In the genomic region with DNA sequence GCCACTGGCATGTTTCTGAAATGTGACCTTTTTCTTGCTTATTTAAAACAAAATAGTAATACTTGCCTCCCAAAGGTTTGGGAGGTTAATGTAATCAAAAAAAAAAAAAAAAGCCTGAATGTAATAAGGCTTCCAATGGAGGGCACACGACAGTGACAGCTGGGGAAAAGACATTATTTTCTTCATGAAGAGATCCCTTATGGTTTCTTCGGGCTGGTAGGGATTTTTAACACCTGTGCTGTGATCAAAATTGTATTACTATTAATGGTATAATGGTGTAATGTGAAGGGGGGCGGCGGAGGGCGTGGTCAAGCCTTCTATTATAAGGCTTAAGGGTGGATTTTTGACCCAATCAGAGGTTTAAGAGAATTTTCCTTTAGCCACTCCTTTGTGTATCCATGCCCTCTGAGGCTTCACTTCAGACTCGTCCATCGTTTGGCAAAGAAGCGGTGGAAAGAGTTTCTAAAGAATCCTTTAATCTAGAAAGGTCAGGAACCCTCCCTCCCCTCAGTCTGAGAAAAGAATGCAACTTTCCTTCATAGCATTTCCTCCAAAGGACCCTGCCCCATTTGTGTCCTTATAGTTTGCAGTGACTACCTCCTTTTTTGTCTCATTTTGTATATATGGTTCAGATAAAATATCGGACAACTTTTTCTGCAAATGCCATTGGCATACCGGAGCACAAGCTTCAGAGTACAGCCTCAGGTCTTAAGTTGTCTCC, we compare ENCODE assay signal across 8 cellular contexts.
DNase-seq lines count a peak whose midpoint lies in the region; ATAC-seq and TF ChIP-seq lines count a peak whose summit lies in the region.

No MANE protein-coding gene starts in this region.

- H3K4me3 ChIP-seq in HFF-Myc (replicated peaks; ENCODE audit: low read depth, low read length) = peak overlapping the region; percentile 52

- H3K4me1 Mint-ChIP-seq in CD14-positive monocyte = peaks cover 40% of the 10 kb centered on the region

- no peaks in the 10 kb centered on the region for H3K9me3 Mint-ChIP-seq in CD14-positive monocyte
- H3K9me3 Mint-ChIP-seq in activated naive CD4-positive, alpha-beta T cell treated with anti-CD3 and anti-CD28 coated beads, Interleukin-2, amount 50 U/mL, for 72 hours = peaks cover 0 to 4% of the 10 kb centered on the region in 2 donors

- peak overlapping the region; percentile 82 to 88 for H3K4me3 Mint-ChIP-seq in CD14-positive monocyte

- H3K36me3 Mint-ChIP-seq in CD14-positive monocyte = peaks cover 0 to 2% of the 10 kb centered on the region in 2 donors
- H3K36me3 Mint-ChIP-seq in activated naive CD4-positive, alpha-beta T cell treated with anti-CD3 and anti-CD28 coated beads, Interleukin-2, amount 50 U/mL, for 72 hours = peaks cover 13 to 21% of the 10 kb centered on the region in 2 donors

- H3K27me3 Mint-ChIP-seq in CD14-positive monocyte (ENCODE audit: low read depth in 3 of 3) = peaks cover 0 to 1% (median 0%) of the 10 kb centered on the region in 3 donors

- TF ChIP-seq CTCF in CD14-positive monocyte (IDR thresholded peaks at IDR 0.05) (no peak), HFF-Myc (IDR thresholded peaks at IDR 0.05; ENCODE audit: low read depth, low read length, missing control alignments) (no peak)

- H3K27ac Mint-ChIP-seq in CD14-positive monocyte = peak overlapping the region; percentile 98 to 100 (median 99)
- H3K27ac Mint-ChIP-seq in activated naive CD4-positive, alpha-beta T cell treated with anti-CD3 and anti-CD28 coated beads, Interleukin-2, amount 50 U/mL, for 72 hours = peak overlapping the region; percentile 95 to 99

- no peak for DNase-seq in CD14-positive monocyte (ENCODE audit: low spot score)
- DNase-seq in HFF-Myc (ENCODE audit: extremely low read depth, low read depth) = peak; percentile 78
- DNase-seq in NCI-H748 (lab: John Stamatoyannopoulos, UW; ENCODE audit: unreplicated experiment) = peak; percentile 89
- peak in 1 of 2 donors; percentile 42 for DNase-seq in activated naive CD4-positive, alpha-beta T cell treated with anti-CD3 and anti-CD28 coated beads, Interleukin-2, amount 50 U/mL, for 72 hours (ENCODE audit: low spot score in 2 of 2)
- peak; percentile 90 for DNase-seq in Right ventricle myocardium superior
- peak; percentile 87 for DNase-seq in pons (ENCODE audit: low spot score)

- ATAC-seq in activated naive CD4-positive, alpha-beta T cell treated with anti-CD3 and anti-CD28 coated beads, Interleukin-2, amount 50 U/mL, for 72 hours = no peak
- ATAC-seq in Right ventricle myocardium superior (ENCODE audit: poor library complexity) = peak; percentile 33
- no peak for ATAC-seq in GM21529 (IDR thresholded peaks at IDR 0.05; ENCODE audit: unreplicated experiment)
- no peak for ATAC-seq in GM21447 (IDR thresholded peaks at IDR 0.05; ENCODE audit: unreplicated experiment)

- intact Hi-C loops in CD14-positive monocyte (cut with micrococcal nuclease) = no loop called here
- intact Hi-C loops in Right ventricle myocardium superior (cut with DNase I) = no loop called here
